Comparison of ENCODE assay signal across 12 cellular contexts in the genomic region with DNA sequence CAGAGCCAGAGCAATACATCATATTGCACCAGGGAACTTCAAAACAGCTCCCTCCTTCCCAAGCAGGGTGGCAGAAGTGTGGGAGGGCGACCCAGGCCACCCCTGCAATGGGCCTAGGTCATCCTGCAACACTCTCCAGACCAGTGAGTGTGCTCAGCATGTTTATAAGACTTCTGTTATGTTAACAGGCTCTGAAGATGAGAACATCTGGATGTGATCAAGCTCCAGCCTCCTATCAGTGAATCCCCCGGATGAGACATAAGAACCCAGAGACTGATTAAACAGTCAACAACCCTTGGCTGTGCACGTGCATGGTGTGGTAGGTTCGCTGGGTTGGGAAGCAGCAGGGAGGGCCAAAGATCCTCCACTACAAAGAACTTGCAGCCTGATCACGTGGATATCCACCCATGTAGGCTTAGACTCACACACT.
DNase-seq lines count a peak whose midpoint lies in the region; ATAC-seq and TF ChIP-seq lines count a peak whose summit lies in the region.
"Had no signal": no experiment of that assay in that cellular context is flagged by ENCODE, and none has a peak within 500 bp of the region (broad histone marks: within the 10 kb centered on the region; RNA-seq: fewer than 3 reads in every experiment).

No MANE protein-coding gene starts in this region.

- H3K4me1 Mint-ChIP-seq in CD14-positive monocyte: peaks cover 79% of the 10 kb centered on the region

- H3K4me3 ChIP-seq in fibroblast of villous mesenchyme (ENCODE audit: low read depth, low read length): no peak overlapping the region
- H3K4me3 ChIP-seq in skeletal muscle cell (ENCODE audit: low read depth, low read length): no peak overlapping the region

- no peaks in the 10 kb centered on the region for H3K27me3 Mint-ChIP-seq in CD14-positive monocyte (ENCODE audit: low read depth in 3 of 3)
- H3K27me3 Mint-ChIP-seq: activated B cell treated with CpG ODN at 0.5 μM for 24 hours; CD4-positive, CD25-positive, alpha-beta regulatory T cell had no signal

- no peak overlapping the region for H3K4me3 Mint-ChIP-seq in CD14-positive monocyte
- H3K4me3 Mint-ChIP-seq: activated B cell treated with CpG ODN at 0.5 μM for 24 hours; CD4-positive, CD25-positive, alpha-beta regulatory T cell had no signal

- peaks cover 38 to 41% of the 10 kb centered on the region in 2 donors for H3K36me3 Mint-ChIP-seq in CD14-positive monocyte
- H3K36me3 Mint-ChIP-seq: CD4-positive, CD25-positive, alpha-beta regulatory T cell had no signal

- DNase-seq in CD1c-positive myeloid dendritic cell (ENCODE audit: extremely low spot score) (peak; percentile 34), fibroblast of villous mesenchyme (ENCODE audit: low read depth) (peak; percentile 98), skeletal muscle cell (ENCODE audit: low read depth) (peak; percentile 45), CD14-positive monocyte (ENCODE audit: low spot score) (no peak), DMS 273 (lab: John Stamatoyannopoulos, UW; ENCODE audit: unreplicated experiment) (no peak), DMS153 (lab: John Stamatoyannopoulos, UW) (no peak), NCI-H146 (lab: John Stamatoyannopoulos, UW) (no peak)
- DNase-seq: activated B cell treated with CpG ODN at 0.5 μM for 24 hours; activated T-cell treated with anti-CD3 and anti-CD28 coated beads, Interleukin-2, amount 50 U/mL, for 1 hour; CD4-positive, CD25-positive, alpha-beta regulatory T cell; small intestine had no signal

- no peak for TF ChIP-seq CTCF in fibroblast of villous mesenchyme (IDR thresholded peaks at IDR 0.05; ENCODE audit: insufficient read depth, low read depth, low read length)
- TF ChIP-seq CTCF in CD14-positive monocyte (IDR thresholded peaks at IDR 0.05): no peak

- peak; percentile 31 for ATAC-seq in SK-N-SH treated with all-trans-retinoic acid at 6 μM for 48 hours

- H3K27ac Mint-ChIP-seq in CD14-positive monocyte: peak overlapping the region in 3 of 7 donors; percentile 25 to 65 (median 51)
- H3K27ac Mint-ChIP-seq: activated B cell treated with CpG ODN at 0.5 μM for 24 hours; CD4-positive, CD25-positive, alpha-beta regulatory T cell had no signal

- intact Hi-C loops in CD14-positive monocyte (cut with micrococcal nuclease): loop anchor here (5.0 to 10.0 kb wide), 6 partner anchors 48 to 280 kb away; a partner anchor contains a TSS

- H3K9me3 Mint-ChIP-seq in CD14-positive monocyte: peaks cover 0 to 2% (median 0%) of the 10 kb centered on the region in 7 donors
- H3K9me3 Mint-ChIP-seq: activated B cell treated with CpG ODN at 0.5 μM for 24 hours; CD4-positive, CD25-positive, alpha-beta regulatory T cell had no signal

TF ChIP-seq in SK-N-SH treated with all-trans-retinoic acid at 6 μM for 48 hours, 23 proteins besides CTCF, POLR2A, EP300 and RAD21:
- no peak for TF ChIP-seq ZNF70 (CRISPR knock-in tag; IDR thresholded peaks at IDR 0.05)
- no peak for TF ChIP-seq ISL1 (CRISPR knock-in tag; IDR thresholded peaks at IDR 0.05)
- TF ChIP-seq, protein P1, sequence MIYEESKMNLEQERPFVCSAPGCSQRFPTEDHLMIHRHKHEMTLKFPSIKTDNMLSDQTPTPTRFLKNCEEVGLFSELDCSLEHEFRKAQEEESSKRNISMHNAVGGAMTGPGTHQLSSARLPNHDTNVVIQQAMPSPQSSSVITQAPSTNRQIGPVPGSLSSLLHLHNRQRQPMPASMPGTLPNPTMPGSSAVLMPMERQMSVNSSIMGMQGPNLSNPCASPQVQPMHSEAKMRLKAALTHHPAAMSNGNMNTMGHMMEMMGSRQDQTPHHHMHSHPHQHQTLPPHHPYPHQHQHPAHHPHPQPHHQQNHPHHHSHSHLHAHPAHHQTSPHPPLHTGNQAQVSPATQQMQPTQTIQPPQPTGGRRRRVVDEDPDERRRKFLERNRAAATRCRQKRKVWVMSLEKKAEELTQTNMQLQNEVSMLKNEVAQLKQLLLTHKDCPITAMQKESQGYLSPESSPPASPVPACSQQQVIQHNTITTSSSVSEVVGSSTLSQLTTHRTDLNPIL (CRISPR knock-in tag; IDR thresholded peaks at IDR 0.05; ENCODE audit: low read depth): no peak
- no peak for TF ChIP-seq GLIS3 (CRISPR knock-in tag; IDR thresholded peaks at IDR 0.05)
- TF ChIP-seq TCF4 (CRISPR knock-in tag; IDR thresholded peaks at IDR 0.05; ENCODE audit: borderline replicate concordance): no peak; the same call in 1 of the 2 replicates
- TF ChIP-seq OSR1 (CRISPR knock-in tag; IDR thresholded peaks at IDR 0.05): no peak
- no peak for TF ChIP-seq SNAI2 (CRISPR knock-in tag; IDR thresholded peaks at IDR 0.05)
- TF ChIP-seq RARB (CRISPR knock-in tag; IDR thresholded peaks at IDR 0.05): no peak
- no peak for TF ChIP-seq ARNTL (CRISPR knock-in tag; IDR thresholded peaks at IDR 0.05; ENCODE audit: borderline replicate concordance, low read depth)
- no peak for TF ChIP-seq TOX (CRISPR knock-in tag; IDR thresholded peaks at IDR 0.05; ENCODE audit: borderline replicate concordance)
- TF ChIP-seq PPARA (CRISPR knock-in tag; IDR thresholded peaks at IDR 0.05; ENCODE audit: borderline replicate concordance): no peak
- TF ChIP-seq BACH2 (CRISPR knock-in tag; IDR thresholded peaks at IDR 0.05; ENCODE audit: borderline replicate concordance): no peak
- TF ChIP-seq, protein P2, sequence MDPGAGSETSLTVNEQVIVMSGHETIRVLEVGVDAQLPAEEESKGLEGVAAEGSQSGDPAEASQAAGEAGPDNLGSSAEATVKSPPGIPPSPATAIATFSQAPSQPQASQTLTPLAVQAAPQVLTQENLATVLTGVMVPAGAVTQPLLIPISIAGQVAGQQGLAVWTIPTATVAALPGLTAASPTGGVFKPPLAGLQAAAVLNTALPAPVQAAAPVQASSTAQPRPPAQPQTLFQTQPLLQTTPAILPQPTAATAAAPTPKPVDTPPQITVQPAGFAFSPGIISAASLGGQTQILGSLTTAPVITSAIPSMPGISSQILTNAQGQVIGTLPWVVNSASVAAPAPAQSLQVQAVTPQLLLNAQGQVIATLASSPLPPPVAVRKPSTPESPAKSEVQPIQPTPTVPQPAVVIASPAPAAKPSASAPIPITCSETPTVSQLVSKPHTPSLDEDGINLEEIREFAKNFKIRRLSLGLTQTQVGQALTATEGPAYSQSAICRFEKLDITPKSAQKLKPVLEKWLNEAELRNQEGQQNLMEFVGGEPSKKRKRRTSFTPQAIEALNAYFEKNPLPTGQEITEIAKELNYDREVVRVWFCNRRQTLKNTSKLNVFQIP (CRISPR knock-in tag; IDR thresholded peaks at IDR 0.05; ENCODE audit: borderline replicate concordance, low read depth): no peak
- no peak for TF ChIP-seq ESRRG (CRISPR knock-in tag; IDR thresholded peaks at IDR 0.05)
- no peak for TF ChIP-seq ZFP3 (CRISPR knock-in tag; IDR thresholded peaks at IDR 0.05)
- no peak for TF ChIP-seq CSDC2 (CRISPR knock-in tag; IDR thresholded peaks at IDR 0.05)
- TF ChIP-seq ZNF565 (CRISPR knock-in tag; conservative IDR thresholded peaks at IDR 0.05; ENCODE audit: low read depth): no peak

Comparison
In these comparisons a context has a peak if more than half of its experiments do, and no peak if none do; other contexts are left out.
1. DNase-seq: peak in CD1c-positive myeloid dendritic cell (single experiment), fibroblast of villous mesenchyme (single experiment) and skeletal muscle cell (single experiment); none in CD14-positive monocyte (single experiment), DMS 273 (single experiment), DMS153 (single experiment) and NCI-H146 (single experiment).